10 cellular contexts compared by ENCODE assay signal in the genomic region with DNA sequence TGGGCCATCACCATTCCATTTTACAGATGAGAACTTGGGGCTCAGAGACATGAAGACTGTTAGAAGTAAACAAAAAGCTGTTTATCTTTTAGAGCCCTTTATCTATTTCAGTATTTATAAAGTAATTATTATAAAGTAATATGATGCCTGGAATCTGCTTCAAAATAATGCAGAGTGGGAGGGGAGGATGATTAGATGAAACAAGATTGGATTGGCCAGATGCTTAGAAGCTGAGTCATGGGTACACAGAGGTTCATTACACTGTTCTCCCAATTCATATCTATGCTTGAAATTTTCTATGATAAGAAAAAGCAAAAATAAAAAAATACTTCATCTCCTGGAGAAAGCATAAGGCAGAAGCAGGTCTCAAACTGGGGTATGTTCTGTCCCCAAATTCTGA. TPM values are rescaled to one million over a fixed set of nuclear protein-coding genes. Genes with fewer than 3 reads are reported as not detected.
DNase-seq lines count a peak whose midpoint lies in the region; ATAC-seq and TF ChIP-seq lines count a peak whose summit lies in the region.
"Had no signal": no experiment of that assay in that cellular context is flagged by ENCODE, and none has a peak within 500 bp of the region (broad histone marks: within the 10 kb centered on the region; RNA-seq: fewer than 3 reads in every experiment).

No MANE protein-coding gene starts in this region.

- peak overlapping the region; percentile 40 for H3K9ac ChIP-seq in adipocyte (ENCODE audit: low read length)

- no peak for TF ChIP-seq EP300 in tibial nerve (IDR thresholded peaks at IDR 0.05)

- H3K36me3 ChIP-seq in adipocyte (ENCODE audit: control insufficient read depth, insufficient read depth, low read length, severe bottlenecking): no peaks in the 10 kb centered on the region
- H3K36me3 ChIP-seq in tibial nerve: no peaks in the 10 kb centered on the region

- H3K4me3 ChIP-seq in adipocyte (ENCODE audit: low read length) (peak overlapping the region; percentile 52), tibial nerve (no peak overlapping the region)

- DNase-seq in NCI-H146 treated with DMSO at 0.1 percent for 48 hours (lab: John Stamatoyannopoulos, UW; ENCODE audit: unreplicated experiment): peak; percentile 7
- no peak for DNase-seq in NCI-H146 (lab: John Stamatoyannopoulos, UW)
- peak; percentile 66 for DNase-seq in adipocyte (ENCODE audit: low read depth)
- peak; percentile 38 for DNase-seq in hepatic stellate cell (ENCODE audit: low spot score)
- no peak for DNase-seq in tibial nerve (ENCODE audit: low spot score in 2 of 2)
- no peak for DNase-seq in activated gamma-delta T cell (lab: John Stamatoyannopoulos, UW)
- DNase-seq in head of caudate nucleus: no peak
- DNase-seq: 8988T had no signal

- TF ChIP-seq POLR2A in tibial nerve (IDR thresholded peaks at IDR 0.05): no peak

- peaks cover 48% of the 10 kb centered on the region for H3K4me1 ChIP-seq in adipocyte (ENCODE audit: control insufficient read depth, insufficient read depth, low read length)
- peaks cover 0 to 88% (median 44%) of the 10 kb centered on the region in 4 donors for H3K4me1 ChIP-seq in tibial nerve

- ATAC-seq in HG03354 (IDR thresholded peaks at IDR 0.05; ENCODE audit: poor library complexity, severe bottlenecking, unreplicated experiment): no peak

- intact Hi-C loops in head of caudate nucleus (cut with DNase I): no loop called here

- H3K9me3 ChIP-seq in adipocyte (ENCODE audit: control insufficient read depth, low read length) (no peaks in the 10 kb centered on the region), tibial nerve (no peaks in the 10 kb centered on the region)

- no peak for TF ChIP-seq CTCF in tibial nerve (IDR thresholded peaks at IDR 0.05)

- peak overlapping the region; percentile 26 to 81 (median 56) for H3K27ac ChIP-seq in tibial nerve

- H3K27me3 ChIP-seq in adipocyte (replicated peaks; ENCODE audit: control insufficient read depth, insufficient read depth, low read length) (no peaks in the 10 kb centered on the region), tibial nerve (no peaks in the 10 kb centered on the region)

RNA-seq across cellular contexts. Expression of gene TOM1L2, which starts 29.4 kb away (rescaled TPM):
- 100 to 1,000 TPM in 1 of 4 donors, 10 to 100 TPM in 3; 83.4 to 109 (median 96.8) TPM for total RNA-seq in tibial nerve

RNA-seq across cellular contexts. Expression of gene DRC3, which starts 29.8 kb away (rescaled TPM):
- total RNA-seq in tibial nerve: 1 to 10 TPM; 4.3 to 8.6 (median 6.0) TPM
- total RNA-seq: T-helper 1 cell treated with Interleukin-12 subunit alpha and Interleukin-12 subunit beta and Interleukin-4 antibody, amounts not matched to agents 30 ng/mL and 1 ng/mL, for 36 hours had no signal

Comparison
In these comparisons a context has a peak if more than half of its experiments do, and no peak if none do; other contexts are left out.
1. DNase-seq: peak in NCI-H146 treated with DMSO at 0.1 percent for 48 hours (single experiment), adipocyte (single experiment) and hepatic stellate cell (single experiment); none in NCI-H146 (single experiment), tibial nerve (0 of 2), activated gamma-delta T cell (single experiment) and head of caudate nucleus (0 of 42).